8 cellular contexts compared by ENCODE assay signal in the genomic region with DNA sequence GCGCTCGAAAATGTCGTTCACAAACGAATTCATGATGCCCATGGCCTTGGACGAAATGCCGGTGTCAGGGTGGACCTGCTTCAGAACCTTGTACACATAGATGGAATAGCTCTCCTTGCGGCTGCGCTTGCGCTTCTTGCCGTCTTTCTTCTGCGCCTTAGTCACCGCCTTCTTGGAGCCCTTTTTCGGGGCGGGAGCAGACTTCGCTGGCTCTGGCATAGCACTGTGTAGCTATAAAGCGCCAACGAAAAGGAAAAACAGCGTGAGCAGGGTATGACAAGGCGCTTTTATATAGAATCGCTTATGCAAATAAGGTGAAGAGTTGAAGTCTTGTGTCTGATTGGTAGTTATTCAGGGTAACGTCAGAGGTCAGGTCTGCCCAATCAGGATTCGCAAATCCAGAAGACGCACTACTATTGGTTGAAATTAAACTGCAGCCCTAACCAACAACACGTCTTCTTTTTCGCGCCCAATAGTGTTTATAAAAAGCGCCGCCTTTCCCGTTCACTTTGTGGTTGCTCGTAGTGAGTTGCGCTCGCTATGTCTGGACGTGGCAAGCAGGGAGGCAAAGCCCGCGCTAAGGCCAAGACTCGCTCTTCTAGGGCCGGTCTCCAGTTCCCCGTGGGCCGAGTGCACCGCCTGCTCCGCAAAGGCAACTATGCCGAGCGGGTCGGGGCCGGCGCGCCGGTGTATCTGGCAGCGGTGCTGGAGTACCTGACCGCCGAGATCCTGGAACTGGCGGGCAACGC.
DNase-seq lines count a peak whose midpoint lies in the region; ATAC-seq and TF ChIP-seq lines count a peak whose summit lies in the region.

No MANE protein-coding gene starts in this region.

- intact Hi-C loops in Calu3 (cut with micrococcal nuclease; ENCODE audit: unreplicated experiment) = loop anchor here (1.0 to 10.0 kb wide), 4 partner anchors 14 to 860 kb away; a partner anchor contains a TSS

- no peaks in the 10 kb centered on the region for H3K36me3 Mint-ChIP-seq in Calu3 (ENCODE audit: insufficient read depth, unreplicated experiment)

- peaks cover 8% of the 10 kb centered on the region for H3K36me3 ChIP-seq in HUES48 (ENCODE audit: control insufficient read depth, insufficient read depth, low read length)
- H3K36me3 ChIP-seq in NT2/D1 (ENCODE audit: insufficient read depth, insufficient read length, low read length) = no peaks in the 10 kb centered on the region

- DNase-seq in Calu3 (peak; percentile 92), NT2/D1 (ENCODE audit: low read depth, low spot score) (peak; percentile 92), epithelial cell of proximal tubule (ENCODE audit: low read depth) (peak; percentile 100)
- DNase-seq in activated CD8-positive, alpha-beta memory T cell treated with anti-CD3 and anti-CD28 coated beads, Interleukin-2, amount 50 U/mL, for 4 hours = peak; percentile 78
- peak; percentile 64 to 75 for DNase-seq in stimulated activated CD8-positive, alpha-beta memory T cell treated with anti-CD3 and anti-CD28 coated beads, Interleukin-4, amount 100 ng/mL, for 1 hour (ENCODE audit: low read depth in 2 of 2, low spot score in 1 of 2)

- no peaks in the 10 kb centered on the region for H3K9me3 ChIP-seq in HUES48 (ENCODE audit: control insufficient read depth, insufficient read depth, low read length)
- H3K9me3 ChIP-seq in NT2/D1 (ENCODE audit: insufficient read depth, low read length) = no peaks in the 10 kb centered on the region
- no peaks in the 10 kb centered on the region for H3K9me3 ChIP-seq in mononuclear cell (ENCODE audit: low read depth, low read length)

- CTCF ChIA-PET in Calu3 (lab: Charles Lee) = interaction anchor here (0.5 to 3.0 kb wide), 7 partner anchors 12 to 791 kb away, joined by 3 to 10 read pairs (median 4); a partner anchor contains a TSS

- H3K27me3 ChIP-seq in HUES48 (ENCODE audit: control insufficient read depth, insufficient read depth, low read length) = no peaks in the 10 kb centered on the region
- H3K27me3 ChIP-seq in NT2/D1 (ENCODE audit: insufficient read depth, insufficient read length) = no peaks in the 10 kb centered on the region
- H3K27me3 ChIP-seq in mononuclear cell (ENCODE audit: insufficient read depth, low read length) = no peaks in the 10 kb centered on the region

- no peaks in the 10 kb centered on the region for H3K27me3 Mint-ChIP-seq in Calu3 (ENCODE audit: unreplicated experiment)

- no peak overlapping the region for H3K27ac Mint-ChIP-seq in Calu3 (ENCODE audit: unreplicated experiment)

- peak; percentile 76 for ATAC-seq in GM21447 (IDR thresholded peaks at IDR 0.05; ENCODE audit: unreplicated experiment)

- H3K4me3 ChIP-seq in HUES48 (ENCODE audit: low read depth, low read length) (peak overlapping the region; percentile 84), NT2/D1 (ENCODE audit: insufficient read length, low read depth) (peak overlapping the region; percentile 79), epithelial cell of proximal tubule (ENCODE audit: low read depth, low read length) (peak overlapping the region; percentile 61), mononuclear cell (ENCODE audit: low read length) (peak overlapping the region; percentile 54)

- H3K4me3 Mint-ChIP-seq in Calu3 (ENCODE audit: low read depth, unreplicated experiment) = no peak overlapping the region

- H3K9me3 Mint-ChIP-seq in Calu3 (ENCODE audit: low read depth, unreplicated experiment) = no peaks in the 10 kb centered on the region

- H3K9ac ChIP-seq in HUES48 (ENCODE audit: low read depth, low read length) = peak overlapping the region; percentile 99
- H3K9ac ChIP-seq in NT2/D1 (ENCODE audit: insufficient read length, low read depth) = peak overlapping the region; percentile 93

- peak overlapping the region; percentile 99 for H3K27ac ChIP-seq in HUES48 (ENCODE audit: low read depth, low read length)

- no TSS peak for BruUV-seq in Calu3 (replicated peaks; lab: Mats Ljungman, UMichigan)

- TF ChIP-seq CTCF in Calu3 (IDR thresholded peaks at IDR 0.05; ENCODE audit: unreplicated experiment) = no peak
- no peak for TF ChIP-seq CTCF in epithelial cell of proximal tubule (conservative IDR thresholded peaks at IDR 0.05; ENCODE audit: low read depth, low read length)

- H3K4me1 Mint-ChIP-seq in Calu3 (ENCODE audit: low read depth, unreplicated experiment) = no peaks in the 10 kb centered on the region

- H3K4me1 ChIP-seq in HUES48 (ENCODE audit: control insufficient read depth, insufficient read depth, low read length) (peaks cover 42% of the 10 kb centered on the region), NT2/D1 (ENCODE audit: insufficient read depth, insufficient read length) (no peaks in the 10 kb centered on the region), mononuclear cell (ENCODE audit: insufficient read depth, low read length) (peaks cover 26% of the 10 kb centered on the region)

Comparison
In these comparisons a context has a peak if more than half of its experiments do, and no peak if none do; other contexts are left out.
1. Peak in every context shown above with its lines: DNase-seq, ATAC-seq, H3K4me3 ChIP-seq and H3K27ac ChIP-seq.